In genomic region chr14:35404496-35405303, GRCh38 we compare ENCODE assay signal across 1 cellular context.
TF ChIP-seq lines count a peak whose summit lies in the region.

A gene with protein sequence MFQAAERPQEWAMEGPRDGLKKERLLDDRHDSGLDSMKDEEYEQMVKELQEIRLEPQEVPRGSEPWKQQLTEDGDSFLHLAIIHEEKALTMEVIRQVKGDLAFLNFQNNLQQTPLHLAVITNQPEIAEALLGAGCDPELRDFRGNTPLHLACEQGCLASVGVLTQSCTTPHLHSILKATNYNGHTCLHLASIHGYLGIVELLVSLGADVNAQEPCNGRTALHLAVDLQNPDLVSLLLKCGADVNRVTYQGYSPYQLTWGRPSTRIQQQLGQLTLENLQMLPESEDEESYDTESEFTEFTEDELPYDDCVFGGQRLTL (minus strand): TSS chr14:35404749. CDS start chr14:35404644, 105 bp downstream.

TF ChIP-seq in K562, 482 proteins besides CTCF, POLR2A, EP300 and RAD21 (continued from another document and continues in another):
- no peak for TF ChIP-seq DACH1 (IDR thresholded peaks at IDR 0.05; ENCODE audit: partially characterized antibody)
- no peak for TF ChIP-seq C11orf30 (IDR thresholded peaks at IDR 0.05; ENCODE audit: low read depth)
- TF ChIP-seq KDM4B (IDR thresholded peaks at IDR 0.05; ENCODE audit: borderline replicate concordance in 2 of 2, low read depth in 1 of 2): no peak
- no peak for TF ChIP-seq CBX8 (IDR thresholded peaks at IDR 0.05; ENCODE audit: borderline replicate concordance, extremely low read depth, low read depth, low read length, poor library complexity, severe bottlenecking)
- TF ChIP-seq, protein P1, sequence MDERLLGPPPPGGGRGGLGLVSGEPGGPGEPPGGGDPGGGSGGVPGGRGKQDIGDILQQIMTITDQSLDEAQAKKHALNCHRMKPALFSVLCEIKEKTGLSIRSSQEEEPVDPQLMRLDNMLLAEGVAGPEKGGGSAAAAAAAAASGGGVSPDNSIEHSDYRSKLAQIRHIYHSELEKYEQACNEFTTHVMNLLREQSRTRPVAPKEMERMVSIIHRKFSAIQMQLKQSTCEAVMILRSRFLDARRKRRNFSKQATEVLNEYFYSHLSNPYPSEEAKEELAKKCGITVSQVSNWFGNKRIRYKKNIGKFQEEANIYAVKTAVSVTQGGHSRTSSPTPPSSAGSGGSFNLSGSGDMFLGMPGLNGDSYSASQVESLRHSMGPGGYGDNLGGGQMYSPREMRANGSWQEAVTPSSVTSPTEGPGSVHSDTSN (CRISPR knock-in tag; IDR thresholded peaks at IDR 0.05; ENCODE audit: low read depth): no peak
- TF ChIP-seq, protein P1 (tag; conservative IDR thresholded peaks at IDR 0.05; ENCODE audit: low read depth): no peak
- no peak for TF ChIP-seq CREBBP (IDR thresholded peaks at IDR 0.05; ENCODE audit: low read depth, low read length)
- TF ChIP-seq HDAC2 (IDR thresholded peaks at IDR 0.05): no peak
- TF ChIP-seq ZFP91 (CRISPR knock-in tag; IDR thresholded peaks at IDR 0.05): no peak
- TF ChIP-seq NR3C1 (CRISPR knock-in tag; IDR thresholded peaks at IDR 0.05): no peak
- no peak for TF ChIP-seq FOXA3 (CRISPR knock-in tag; conservative IDR thresholded peaks at IDR 0.05 in 1 of 2, IDR thresholded peaks at IDR 0.05 in 1 of 2)
- no peak for TF ChIP-seq RBM39 (optimal IDR thresholded peaks at IDR 0.05; ENCODE audit: low read depth, low read length)
- peak in 1 of 2 experiments; percentile 58; a peak in 1 of 4 replicates for TF ChIP-seq RCOR1 (IDR thresholded peaks at IDR 0.05; ENCODE audit: borderline replicate concordance in 1 of 2, low read depth in 2 of 2, low read length in 2 of 2)
- no peak for TF ChIP-seq TOE1 (IDR thresholded peaks at IDR 0.05; ENCODE audit: borderline replicate concordance)
- TF ChIP-seq TOE1 (CRISPR knock-in tag; IDR thresholded peaks at IDR 0.05; ENCODE audit: borderline replicate concordance, low read depth): no peak
- peak; percentile 63; the same call in 1 of the 2 replicates for TF ChIP-seq MYC (IDR thresholded peaks at IDR 0.05; ENCODE audit: low read depth, low read length)
- TF ChIP-seq MYC (CRISPR knock-in tag; IDR thresholded peaks at IDR 0.05; ENCODE audit: borderline replicate concordance, low read depth): no peak
- TF ChIP-seq FOS (IDR thresholded peaks at IDR 0.05; ENCODE audit: extremely low read depth, insufficient read length): no peak
- TF ChIP-seq BRF1 (IDR thresholded peaks at IDR 0.05; ENCODE audit: borderline replicate concordance, extremely low read depth, insufficient read length): no peak
- TF ChIP-seq HOXB6 (CRISPR knock-in tag; IDR thresholded peaks at IDR 0.05; ENCODE audit: borderline replicate concordance): no peak
- TF ChIP-seq ZNF75A (CRISPR knock-in tag; IDR thresholded peaks at IDR 0.05): no peak
- TF ChIP-seq, protein P2, sequence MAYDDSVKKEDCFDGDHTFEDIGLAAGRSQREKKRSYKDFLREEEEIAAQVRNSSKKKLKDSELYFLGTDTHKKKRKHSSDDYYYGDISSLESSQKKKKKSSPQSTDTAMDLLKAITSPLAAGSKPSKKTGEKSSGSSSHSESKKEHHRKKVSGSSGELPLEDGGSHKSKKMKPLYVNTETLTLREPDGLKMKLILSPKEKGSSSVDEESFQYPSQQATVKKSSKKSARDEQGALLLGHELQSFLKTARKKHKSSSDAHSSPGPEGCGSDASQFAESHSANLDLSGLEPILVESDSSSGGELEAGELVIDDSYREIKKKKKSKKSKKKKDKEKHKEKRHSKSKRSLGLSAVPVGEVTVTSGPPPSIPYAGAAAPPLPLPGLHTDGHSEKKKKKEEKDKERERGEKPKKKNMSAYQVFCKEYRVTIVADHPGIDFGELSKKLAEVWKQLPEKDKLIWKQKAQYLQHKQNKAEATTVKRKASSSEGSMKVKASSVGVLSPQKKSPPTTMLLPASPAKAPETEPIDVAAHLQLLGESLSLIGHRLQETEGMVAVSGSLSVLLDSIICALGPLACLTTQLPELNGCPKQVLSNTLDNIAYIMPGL (CRISPR knock-in tag; IDR thresholded peaks at IDR 0.05): peak; percentile 74; the same call in 1 of the 2 replicates
- TF ChIP-seq TSC22D4 (tag; IDR thresholded peaks at IDR 0.05): no peak
- TF ChIP-seq NCOA6 (IDR thresholded peaks at IDR 0.05): no peak
- TF ChIP-seq ZNF586 (CRISPR knock-in tag; conservative IDR thresholded peaks at IDR 0.05): no peak
- TF ChIP-seq ZNF695 (CRISPR knock-in tag; IDR thresholded peaks at IDR 0.05): no peak
- TF ChIP-seq RHOXF2B (CRISPR knock-in tag; conservative IDR thresholded peaks at IDR 0.05): no peak
- no peak; the same call in 1 of the 2 replicates for TF ChIP-seq ZBTB1 (CRISPR knock-in tag; IDR thresholded peaks at IDR 0.05; ENCODE audit: borderline replicate concordance, low read depth)
- TF ChIP-seq POLR2AphosphoS5 (IDR thresholded peaks at IDR 0.05; ENCODE audit: control insufficient read depth, insufficient read depth, low read depth, low read length): peak; percentile 62; the same call in 1 of the 2 replicates
- TF ChIP-seq ZNF589 (CRISPR knock-in tag; IDR thresholded peaks at IDR 0.05; ENCODE audit: low read depth): no peak
- no peak for TF ChIP-seq TAF7 (tag; IDR thresholded peaks at IDR 0.05)
- no peak for TF ChIP-seq GTF2F1 (IDR thresholded peaks at IDR 0.05; ENCODE audit: low read depth, low read length)
- TF ChIP-seq GATAD2A (IDR thresholded peaks at IDR 0.05): no peak
- TF ChIP-seq, protein P3, sequence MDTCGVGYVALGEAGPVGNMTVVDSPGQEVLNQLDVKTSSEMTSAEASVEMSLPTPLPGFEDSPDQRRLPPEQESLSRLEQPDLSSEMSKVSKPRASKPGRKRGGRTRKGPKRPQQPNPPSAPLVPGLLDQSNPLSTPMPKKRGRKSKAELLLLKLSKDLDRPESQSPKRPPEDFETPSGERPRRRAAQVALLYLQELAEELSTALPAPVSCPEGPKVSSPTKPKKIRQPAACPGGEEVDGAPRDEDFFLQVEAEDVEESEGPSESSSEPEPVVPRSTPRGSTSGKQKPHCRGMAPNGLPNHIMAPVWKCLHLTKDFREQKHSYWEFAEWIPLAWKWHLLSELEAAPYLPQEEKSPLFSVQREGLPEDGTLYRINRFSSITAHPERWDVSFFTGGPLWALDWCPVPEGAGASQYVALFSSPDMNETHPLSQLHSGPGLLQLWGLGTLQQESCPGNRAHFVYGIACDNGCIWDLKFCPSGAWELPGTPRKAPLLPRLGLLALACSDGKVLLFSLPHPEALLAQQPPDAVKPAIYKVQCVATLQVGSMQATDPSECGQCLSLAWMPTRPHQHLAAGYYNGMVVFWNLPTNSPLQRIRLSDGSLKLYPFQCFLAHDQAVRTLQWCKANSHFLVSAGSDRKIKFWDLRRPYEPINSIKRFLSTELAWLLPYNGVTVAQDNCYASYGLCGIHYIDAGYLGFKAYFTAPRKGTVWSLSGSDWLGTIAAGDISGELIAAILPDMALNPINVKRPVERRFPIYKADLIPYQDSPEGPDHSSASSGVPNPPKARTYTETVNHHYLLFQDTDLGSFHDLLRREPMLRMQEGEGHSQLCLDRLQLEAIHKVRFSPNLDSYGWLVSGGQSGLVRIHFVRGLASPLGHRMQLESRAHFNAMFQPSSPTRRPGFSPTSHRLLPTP (IDR thresholded peaks at IDR 0.05; ENCODE audit: borderline replicate concordance, extremely low read depth, insufficient read length): no peak
- no peak for TF ChIP-seq PRPF4 (IDR thresholded peaks at IDR 0.05; ENCODE audit: insufficient read depth, low read depth, low read length, poor library complexity, severe bottlenecking)
- TF ChIP-seq SUPT5H (IDR thresholded peaks at IDR 0.05): peak; percentile 66; the same call in 1 of the 2 replicates
- TF ChIP-seq ETV6 (IDR thresholded peaks at IDR 0.05; ENCODE audit: borderline replicate concordance in 1 of 2, low read depth in 2 of 2, low read length in 1 of 2): no peak
- no peak for TF ChIP-seq ETV6 (CRISPR knock-in tag; IDR thresholded peaks at IDR 0.05; ENCODE audit: borderline replicate concordance)
- no peak for TF ChIP-seq CEBPG (CRISPR knock-in tag; IDR thresholded peaks at IDR 0.05)
- no peak for TF ChIP-seq CEBPG (tag; conservative IDR thresholded peaks at IDR 0.05 in 1 of 2, IDR thresholded peaks at IDR 0.05 in 1 of 2)
- TF ChIP-seq ZNF57 (CRISPR knock-in tag; IDR thresholded peaks at IDR 0.05): no peak
- TF ChIP-seq, protein P4, sequence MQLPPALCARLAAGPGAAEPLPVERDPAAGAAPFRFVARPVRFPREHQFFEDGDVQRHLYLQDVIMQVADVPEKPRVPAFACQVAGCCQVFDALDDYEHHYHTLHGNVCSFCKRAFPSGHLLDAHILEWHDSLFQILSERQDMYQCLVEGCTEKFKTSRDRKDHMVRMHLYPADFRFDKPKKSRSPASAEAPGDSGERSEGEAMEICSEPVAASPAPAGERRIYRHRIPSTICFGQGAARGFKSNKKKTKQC (CRISPR knock-in tag; IDR thresholded peaks at IDR 0.05): peak; percentile 21; the same call in 1 of the 2 replicates
- TF ChIP-seq ASH1L (IDR thresholded peaks at IDR 0.05; ENCODE audit: borderline replicate concordance, low read depth, partially characterized antibody): no peak
- peak; percentile 47 for TF ChIP-seq SAP30 (IDR thresholded peaks at IDR 0.05; ENCODE audit: borderline replicate concordance, insufficient read depth, low read depth, low read length, poor library complexity, severe bottlenecking)
- no peak for TF ChIP-seq ZNF444 (CRISPR knock-in tag; IDR thresholded peaks at IDR 0.05)
- TF ChIP-seq NR2C1 (IDR thresholded peaks at IDR 0.05): no peak
- no peak for TF ChIP-seq NR2C1 (tag; IDR thresholded peaks at IDR 0.05)
